8 cellular contexts compared by ENCODE assay signal in genomic region chr1:110746644-110747259, GRCh38.
DNase-seq lines count a peak whose midpoint lies in the region; ATAC-seq and TF ChIP-seq lines count a peak whose summit lies in the region.

No MANE protein-coding gene starts in this region.

- H3K4me3 ChIP-seq in epithelial cell of proximal tubule (ENCODE audit: low read depth, low read length): no peak overlapping the region

- no peak for ATAC-seq in GM21390 (IDR thresholded peaks at IDR 0.05; ENCODE audit: unreplicated experiment)

- DNase-seq in AML-193 (lab: John Stamatoyannopoulos, UW) (peak; percentile 13 to 38), KBM-7 (peak; percentile 45), epithelial cell of proximal tubule (ENCODE audit: low read depth) (peak; percentile 1), pulmonary artery endothelial cell (ENCODE audit: low read depth, low spot score) (peak; percentile 7), NCI-H446 treated with DMSO at 0.1 percent for 48 hours (lab: John Stamatoyannopoulos, UW) (no peak), mesenteric fat pad (ENCODE audit: low spot score) (no peak)
- peak; percentile 57 to 69 for DNase-seq in activated CD4-positive, alpha-beta T cell treated with anti-CD3 and anti-CD28 coated beads, Interleukin-2, amount 50 U/mL, for 48 hours

- no peak for TF ChIP-seq CTCF in epithelial cell of proximal tubule (conservative IDR thresholded peaks at IDR 0.05; ENCODE audit: low read depth, low read length)

- in situ Hi-C loops in KBM-7 (cut with MboI; ENCODE audit: low pct_unique_long_range_greater_than_20kb, low sequenced_read_pairs): no loop called here

Comparison
In these comparisons a context has a peak if more than half of its experiments do, and no peak if none do; other contexts are left out.
1. DNase-seq: peak in AML-193 (2 of 2), KBM-7 (single experiment), activated CD4-positive, alpha-beta T cell treated with anti-CD3 and anti-CD28 coated beads, Interleukin-2, amount 50 U/mL, for 48 hours (2 of 2), epithelial cell of proximal tubule (single experiment) and pulmonary artery endothelial cell (single experiment); none in NCI-H446 treated with DMSO at 0.1 percent for 48 hours (single experiment) and mesenteric fat pad (single experiment).